Comparison of ENCODE assay signal across 8 cellular contexts in genomic region chr3:127747751-127748521, GRCh38.
DNase-seq lines count a peak whose midpoint lies in the region; ATAC-seq and TF ChIP-seq lines count a peak whose summit lies in the region.

No MANE protein-coding gene starts in this region.

- TF ChIP-seq CTCF in epithelial cell of esophagus (IDR thresholded peaks at IDR 0.05; ENCODE audit: insufficient read depth, low read depth, low read length, missing control alignments) (no peak), omental fat pad (IDR thresholded peaks at IDR 0.05) (no peak)

- no peak overlapping the region for H3K4me3 ChIP-seq in epithelial cell of esophagus (ENCODE audit: low read length)
- H3K4me3 ChIP-seq in H7 (ENCODE audit: insufficient read depth, low read depth, low read length): no peak overlapping the region

- DNase-seq in COR-L47 (lab: John Stamatoyannopoulos, UW) (peak; percentile 32), NCI-H2107 (lab: John Stamatoyannopoulos, UW) (peak; percentile 87), epithelial cell of esophagus (ENCODE audit: low read depth) (peak; percentile 88), omental fat pad (ENCODE audit: low spot score) (no peak), H7 (no peak), T-helper 9 cell (no peak)

- ATAC-seq in omental fat pad (ENCODE audit: low FRiP score): peak; percentile 79
- no peak for ATAC-seq in HG03196 (IDR thresholded peaks at IDR 0.05; ENCODE audit: unreplicated experiment)
- no peak for ATAC-seq in HG02840 (IDR thresholded peaks at IDR 0.05; ENCODE audit: low FRiP score, unreplicated experiment)

- no peaks in the 10 kb centered on the region for H3K36me3 ChIP-seq in H7 (replicated peaks; ENCODE audit: control insufficient read depth, insufficient read depth, low read length)

- H3K27me3 ChIP-seq in H7 (ENCODE audit: control insufficient read depth, insufficient read depth, low read length): no peaks in the 10 kb centered on the region

Comparison
In these comparisons a context has a peak if more than half of its experiments do, and no peak if none do; other contexts are left out.
1. DNase-seq: peak in COR-L47 (single experiment), NCI-H2107 (single experiment) and epithelial cell of esophagus (single experiment); none in omental fat pad (single experiment), H7 (single experiment) and T-helper 9 cell (single experiment).